Comparison of ENCODE assay signal across 8 cellular contexts in genomic region chr1:52633291-52633754, GRCh38. TPM values are rescaled to one million over a fixed set of nuclear protein-coding genes. Genes with fewer than 3 reads are reported as not detected.
DNase-seq lines count a peak whose midpoint lies in the region; ATAC-seq and TF ChIP-seq lines count a peak whose summit lies in the region.

No MANE protein-coding gene starts in this region.

- TF ChIP-seq CTCF in fibroblast of the aortic adventitia (IDR thresholded peaks at IDR 0.05; ENCODE audit: insufficient read depth, low read length) (no peak), retinal pigment epithelial cell (conservative IDR thresholded peaks at IDR 0.05; ENCODE audit: low read depth, low read length) (no peak)

- peak overlapping the region; percentile 33 for H3K4me3 ChIP-seq in fibroblast of the aortic adventitia (ENCODE audit: low read depth, low read length)
- peak overlapping the region; percentile 10 for H3K4me3 ChIP-seq in retinal pigment epithelial cell (ENCODE audit: low read length)

- DNase-seq in NCI-H1417 (lab: John Stamatoyannopoulos, UW) (peak in 2 of 3 experiments; percentile 84 to 88), NCI-H1417 treated with DMSO at 0.1 percent for 48 hours (lab: John Stamatoyannopoulos, UW) (no peak), fibroblast of the aortic adventitia (ENCODE audit: low read depth) (no peak), retinal pigment epithelial cell (ENCODE audit: low read depth) (no peak), NCI-H2196 (lab: John Stamatoyannopoulos, UW; ENCODE audit: unreplicated experiment) (no peak), DMS153 treated with DMSO at 0.1 percent for 48 hours (lab: John Stamatoyannopoulos, UW; ENCODE audit: unreplicated experiment) (no peak)
- peak; percentile 76 for DNase-seq in activated CD8-positive, alpha-beta memory T cell treated with anti-CD3 and anti-CD28 coated beads, Interleukin-2, amount 50 U/mL, for 48 hours

- ATAC-seq in HG03095 (IDR thresholded peaks at IDR 0.05; ENCODE audit: unreplicated experiment): no peak

RNA-seq across cellular contexts. Expression of gene SHISAL2A, which starts 0.4 kb away (rescaled TPM):
- not detected in 2 replicates for total RNA-seq in fibroblast of the aortic adventitia (ENCODE audit: low replicate concordance)

RNA-seq across cellular contexts. Expression of gene GPX7, which starts 31.2 kb away (rescaled TPM):
- 10.8 and 31.0 TPM in 2 replicates for total RNA-seq in fibroblast of the aortic adventitia (ENCODE audit: low replicate concordance)

Comparison
In these comparisons a context has a peak if more than half of its experiments do, and no peak if none do; other contexts are left out.
1. DNase-seq: peak in NCI-H1417 (2 of 3) and activated CD8-positive, alpha-beta memory T cell treated with anti-CD3 and anti-CD28 coated beads, Interleukin-2, amount 50 U/mL, for 48 hours (single experiment); none in NCI-H1417 treated with DMSO at 0.1 percent for 48 hours (single experiment), fibroblast of the aortic adventitia (single experiment), retinal pigment epithelial cell (single experiment), NCI-H2196 (single experiment) and DMS153 treated with DMSO at 0.1 percent for 48 hours (single experiment).